In the genomic region with DNA sequence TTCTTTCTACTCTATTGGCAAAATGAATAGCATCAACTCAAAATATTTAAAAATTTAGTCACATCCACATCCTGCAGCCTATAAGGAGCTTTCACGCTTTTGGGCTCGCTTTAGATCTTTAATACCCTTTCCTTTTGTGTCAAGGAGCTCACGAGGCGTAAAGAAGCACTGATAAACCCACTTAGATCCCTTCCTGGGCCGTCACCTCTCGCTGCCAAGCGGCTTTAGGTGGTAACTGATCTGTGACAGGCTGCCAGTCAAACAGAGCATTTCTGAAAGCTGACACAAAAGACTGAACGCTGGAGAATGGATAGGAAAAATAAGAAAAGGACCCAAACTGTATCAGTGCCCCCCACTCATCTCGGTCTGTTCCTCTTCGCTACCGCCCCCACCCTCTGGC, we compare ENCODE assay signal across 7 cellular contexts.
DNase-seq lines count a peak whose midpoint lies in the region; ATAC-seq and TF ChIP-seq lines count a peak whose summit lies in the region.

No MANE protein-coding gene starts in this region.

- no peak for TF ChIP-seq POLR2A in Peyer's patch (IDR thresholded peaks at IDR 0.05)

- H3K36me3 ChIP-seq in Peyer's patch, result no peaks in the 10 kb centered on the region

- no peaks in the 10 kb centered on the region for H3K4me1 ChIP-seq in Peyer's patch

- DNase-seq in germinal center (ENCODE audit: low spot score) (peak; percentile 48), Peyer's patch (no peak), NCI-H2196 treated with DMSO at 0.1 percent for 48 hours (lab: John Stamatoyannopoulos, UW; ENCODE audit: unreplicated experiment) (no peak)
- DNase-seq in activated CD8-positive, alpha-beta memory T cell treated with anti-CD3 and anti-CD28 coated beads, Interleukin-2, amount 50 U/mL, for 4 hours, result no peak

- no peak for TF ChIP-seq CTCF in Peyer's patch (IDR thresholded peaks at IDR 0.05)

- no peak overlapping the region for H3K4me3 Mint-ChIP-seq in stimulated activated memory B cell treated with anti-CD40 and anti-IgM and Interleukin-4, amounts not matched to agents 10 μg/mL and 1 μg/mL and 100 μg/mL, for 72 hours

- H3K27ac Mint-ChIP-seq in stimulated activated memory B cell treated with anti-CD40 and anti-IgM and Interleukin-4, amounts not matched to agents 10 μg/mL and 1 μg/mL and 100 μg/mL, for 72 hours, result no peak overlapping the region

- ATAC-seq in GM19455 (IDR thresholded peaks at IDR 0.05; ENCODE audit: unreplicated experiment) (peak; percentile 24), HG03196 (IDR thresholded peaks at IDR 0.05; ENCODE audit: unreplicated experiment) (peak; percentile 37)
- ATAC-seq in stimulated activated memory B cell treated with anti-CD40 and anti-IgM and Interleukin-4, amounts not matched to agents 10 μg/mL and 1 μg/mL and 100 μg/mL, for 72 hours, result peak; percentile 81

- no peaks in the 10 kb centered on the region for H3K27me3 ChIP-seq in Peyer's patch

- no peaks in the 10 kb centered on the region for H3K9me3 ChIP-seq in Peyer's patch

- no peaks in the 10 kb centered on the region for H3K9me3 Mint-ChIP-seq in stimulated activated memory B cell treated with anti-CD40 and anti-IgM and Interleukin-4, amounts not matched to agents 10 μg/mL and 1 μg/mL and 100 μg/mL, for 72 hours

- H3K4me1 Mint-ChIP-seq in stimulated activated memory B cell treated with anti-CD40 and anti-IgM and Interleukin-4, amounts not matched to agents 10 μg/mL and 1 μg/mL and 100 μg/mL, for 72 hours, result no peaks in the 10 kb centered on the region

- no peaks in the 10 kb centered on the region for H3K27me3 Mint-ChIP-seq in stimulated activated memory B cell treated with anti-CD40 and anti-IgM and Interleukin-4, amounts not matched to agents 10 μg/mL and 1 μg/mL and 100 μg/mL, for 72 hours

- no peak overlapping the region for H3K4me3 ChIP-seq in Peyer's patch

- H3K27ac ChIP-seq in Peyer's patch, result no peak overlapping the region

- no peaks in the 10 kb centered on the region for H3K36me3 Mint-ChIP-seq in stimulated activated memory B cell treated with anti-CD40 and anti-IgM and Interleukin-4, amounts not matched to agents 10 μg/mL and 1 μg/mL and 100 μg/mL, for 72 hours

Comparison
In these comparisons a context has a peak if more than half of its experiments do, and no peak if none do; other contexts are left out.
1. ATAC-seq: peak in every context shown above with its lines; median percentile 81 in stimulated activated memory B cell treated with anti-CD40 and anti-IgM and Interleukin-4, amounts not matched to agents 10 μg/mL and 1 μg/mL and 100 μg/mL, for 72 hours; 37 in HG03196; 24 in GM19455.